Comparison of ENCODE assay signal across 13 cellular contexts in genomic region chr12:57620245-57620935, GRCh38. TPM values are rescaled to one million over a fixed set of nuclear protein-coding genes. Genes with fewer than 3 reads are reported as not detected.
DNase-seq lines count a peak whose midpoint lies in the region; ATAC-seq, FAIRE-seq and TF ChIP-seq lines count a peak whose summit lies in the region.
"Had no signal": no experiment of that assay in that cellular context is flagged by ENCODE, and none has a peak within 500 bp of the region (broad histone marks: within the 10 kb centered on the region; RNA-seq: fewer than 3 reads in every experiment).

No MANE protein-coding gene starts in this region.

- no peak for DNase-seq in activated T-cell treated with anti-CD3 and anti-CD28 coated beads, Interleukin-2, amount 50 U/mL, for 4 hours
- DNase-seq in activated T-cell treated with anti-CD3 and anti-CD28 coated beads, Interleukin-2, amount 50 U/mL, for 1 hour = no peak
- DNase-seq in neural progenitor cell (ENCODE audit: low spot score) = no peak
- DNase-seq in GM19239 (ENCODE audit: insufficient read length, low spot score) = no peak
- no peak for DNase-seq in brain microvascular endothelial cell
- DNase-seq: activated CD4-positive, CD25-positive, alpha-beta regulatory T cell treated with anti-CD3 and anti-CD28 coated beads, Interleukin-2, amount 50 U/mL, for 72 hours; Karpas-422; NCI-H2029 treated with DMSO at 0.1 percent for 48 hours; ovary had no signal

- no peaks in the 10 kb centered on the region for H3K9me3 Mint-ChIP-seq in activated T-cell treated with anti-CD3 and anti-CD28 coated beads, Interleukin-2, amount 50 U/mL, for 4 hours
- no peaks in the 10 kb centered on the region for H3K9me3 Mint-ChIP-seq in dendritic cell treated with granulocyte-macrophage colony-stimulating factor and Interleukin-4, amounts not matched to agents 40 ng/mL and 50 ng/mL, for 4 days
- H3K9me3 Mint-ChIP-seq in neural progenitor cell = no peaks in the 10 kb centered on the region

- H2AFZ ChIP-seq in neural progenitor cell (replicated peaks) = no peak overlapping the region

- no peaks in the 10 kb centered on the region for H3F3A ChIP-seq in neural progenitor cell (ENCODE audit: low read depth)

- intact Hi-C loops in dendritic cell treated with granulocyte-macrophage colony-stimulating factor and Interleukin-4, amounts not matched to agents 40 ng/mL and 50 ng/mL, for 4 days (cut with micrococcal nuclease) = loop anchor here (2.0 kb wide), 1 partner anchor 162 kb away; the partner anchor contains the start of gene GLI1

- H4K20me1 ChIP-seq in neural progenitor cell (ENCODE audit: low read depth) = peaks cover 42% of the 10 kb centered on the region

- peaks cover 88% of the 10 kb centered on the region for H3K27me3 Mint-ChIP-seq in activated T-cell treated with anti-CD3 and anti-CD28 coated beads, Interleukin-2, amount 50 U/mL, for 4 hours (ENCODE audit: low read depth)
- H3K27me3 Mint-ChIP-seq in dendritic cell treated with granulocyte-macrophage colony-stimulating factor and Interleukin-4, amounts not matched to agents 40 ng/mL and 50 ng/mL, for 4 days = peaks cover 97% of the 10 kb centered on the region
- H3K27me3 Mint-ChIP-seq in neural progenitor cell (ENCODE audit: insufficient read depth, low read depth) = peaks cover 56% of the 10 kb centered on the region

- in situ Hi-C loops in brain microvascular endothelial cell (cut with HindIII; ENCODE audit: low pct_ligation_motif_present, low sequenced_read_pairs) = no loop called here

- H3K4me1 ChIP-seq in HUES48 (ENCODE audit: control insufficient read depth, insufficient read depth, low read length) (peaks cover 17% of the 10 kb centered on the region), neural progenitor cell (peaks cover 18% of the 10 kb centered on the region)

- peak overlapping the region; percentile 34 for H3K27ac Mint-ChIP-seq in dendritic cell treated with granulocyte-macrophage colony-stimulating factor and Interleukin-4, amounts not matched to agents 40 ng/mL and 50 ng/mL, for 4 days
- no peak overlapping the region for H3K27ac Mint-ChIP-seq in neural progenitor cell

- peaks cover 26% of the 10 kb centered on the region for H3K4me1 Mint-ChIP-seq in activated T-cell treated with anti-CD3 and anti-CD28 coated beads, Interleukin-2, amount 50 U/mL, for 4 hours (ENCODE audit: low read depth)
- peaks cover 48% of the 10 kb centered on the region for H3K4me1 Mint-ChIP-seq in dendritic cell treated with granulocyte-macrophage colony-stimulating factor and Interleukin-4, amounts not matched to agents 40 ng/mL and 50 ng/mL, for 4 days (ENCODE audit: low read depth)
- peaks cover 18% of the 10 kb centered on the region for H3K4me1 Mint-ChIP-seq in neural progenitor cell

- H3K36me3 ChIP-seq in HUES48 (ENCODE audit: control insufficient read depth, insufficient read depth, low read length) (no peaks in the 10 kb centered on the region), neural progenitor cell (no peaks in the 10 kb centered on the region), brain microvascular endothelial cell (replicated peaks) (no peaks in the 10 kb centered on the region)
- H3K36me3 ChIP-seq: ovary had no signal

- H3K9me3 ChIP-seq in HUES48 (ENCODE audit: control insufficient read depth, insufficient read depth, low read length) (0 out of 2 replicates have a peak, but pooled peaks cover 3% of the 10 kb centered on the region), neural progenitor cell (ENCODE audit: low read depth) (no peaks in the 10 kb centered on the region)
- H3K9me3 ChIP-seq: ovary had no signal

- peak overlapping the region; percentile 41; the same call in 1 of the 2 replicates for H3K4me3 ChIP-seq in HUES48 (ENCODE audit: low read depth, low read length)
- no peak overlapping the region for H3K4me3 ChIP-seq in neural progenitor cell
- H3K4me3 ChIP-seq in brain microvascular endothelial cell (ENCODE audit: low read depth, low read length) = no peak overlapping the region
- H3K4me3 ChIP-seq: ovary, SK-N-MC had no signal

- H3K79me2 ChIP-seq in neural progenitor cell (ENCODE audit: low read depth) = no peaks in the 10 kb centered on the region

- no peak for FAIRE-seq in GM19239 (lab: Jason Lieb, UNC)

- no peaks in the 10 kb centered on the region for H3K36me3 Mint-ChIP-seq in activated T-cell treated with anti-CD3 and anti-CD28 coated beads, Interleukin-2, amount 50 U/mL, for 4 hours (ENCODE audit: insufficient read depth)
- no peaks in the 10 kb centered on the region for H3K36me3 Mint-ChIP-seq in dendritic cell treated with granulocyte-macrophage colony-stimulating factor and Interleukin-4, amounts not matched to agents 40 ng/mL and 50 ng/mL, for 4 days (ENCODE audit: low read depth)
- H3K36me3 Mint-ChIP-seq in neural progenitor cell = peaks cover 25% of the 10 kb centered on the region

- H3K4me3 Mint-ChIP-seq in activated T-cell treated with anti-CD3 and anti-CD28 coated beads, Interleukin-2, amount 50 U/mL, for 4 hours = peak overlapping the region; percentile 65
- H3K4me3 Mint-ChIP-seq in dendritic cell treated with granulocyte-macrophage colony-stimulating factor and Interleukin-4, amounts not matched to agents 40 ng/mL and 50 ng/mL, for 4 days = peak overlapping the region; percentile 73
- peak overlapping the region; percentile 83 for H3K4me3 Mint-ChIP-seq in neural progenitor cell

- ATAC-seq in activated T-cell treated with anti-CD3 and anti-CD28 coated beads, Interleukin-2, amount 50 U/mL, for 4 hours = no peak
- no peak for ATAC-seq in HG02678 (IDR thresholded peaks at IDR 0.05; ENCODE audit: unreplicated experiment)

- peak overlapping the region; percentile 99 for H3K4me2 ChIP-seq in neural progenitor cell

- H3K27ac ChIP-seq in HUES48 (ENCODE audit: low read depth, low read length) (no peak overlapping the region), neural progenitor cell (no peak overlapping the region), brain microvascular endothelial cell (no peak overlapping the region)
- H3K27ac ChIP-seq: ovary, SK-N-MC had no signal

- peaks cover 99% of the 10 kb centered on the region for H3K27me3 ChIP-seq in HUES48 (ENCODE audit: control insufficient read depth, insufficient read depth, low read length)
- peaks cover 90% of the 10 kb centered on the region for H3K27me3 ChIP-seq in neural progenitor cell
- peaks cover 38% of the 10 kb centered on the region for H3K27me3 ChIP-seq in brain microvascular endothelial cell (replicated peaks)
- H3K27me3 ChIP-seq: ovary had no signal

- H3K9ac ChIP-seq in HUES48 (ENCODE audit: low read depth, low read length) (no peak overlapping the region), neural progenitor cell (no peak overlapping the region)

- no peak for TF ChIP-seq CTCF in neural progenitor cell (IDR thresholded peaks at IDR 0.05)
- no peak for TF ChIP-seq CTCF in brain microvascular endothelial cell (IDR thresholded peaks at IDR 0.05; ENCODE audit: low read depth, low read length, missing control alignments)

RNA-seq across cellular contexts. Expression of gene ARHGEF25, which starts 9.2 kb away (rescaled TPM):
- total RNA-seq in activated T-cell treated with anti-CD3 and anti-CD28 coated beads, Interleukin-2, amount 50 U/mL, for 4 hours = 1 to 10 TPM in 1 of 3 donors, under 1 TPM in 2; 0.56 to 1.6 (median 0.65) TPM
- 17.3 and 27.3 TPM in 2 replicates for total RNA-seq in neural progenitor cell (ENCODE audit: low replicate concordance)

RNA-seq across cellular contexts. Expression of gene B4GALNT1, which starts 12.6 kb away (rescaled TPM):
- total RNA-seq in activated T-cell treated with anti-CD3 and anti-CD28 coated beads, Interleukin-2, amount 50 U/mL, for 4 hours = 1 to 10 TPM; 3.2 to 4.6 (median 3.6) TPM
- total RNA-seq in neural progenitor cell (ENCODE audit: low replicate concordance) = 0.28 and 1.1 TPM in 2 replicates

RNA-seq across cellular contexts. Expression of gene DTX3, which starts 15.8 kb away (rescaled TPM):
- 10 to 100 TPM; 15.9 to 18.6 (median 17.0) TPM for total RNA-seq in activated T-cell treated with anti-CD3 and anti-CD28 coated beads, Interleukin-2, amount 50 U/mL, for 4 hours
- 56.4 and 67.9 TPM in 2 replicates for total RNA-seq in neural progenitor cell (ENCODE audit: low replicate concordance)

RNA-seq across cellular contexts. Expression of gene PIP4K2C, which starts 29.4 kb away (rescaled TPM):
- 10 to 100 TPM; 28.6 to 32.0 (median 29.1) TPM for total RNA-seq in activated T-cell treated with anti-CD3 and anti-CD28 coated beads, Interleukin-2, amount 50 U/mL, for 4 hours
- 15.5 and 23.4 TPM in 2 replicates for total RNA-seq in neural progenitor cell (ENCODE audit: low replicate concordance)
